In the genomic region with DNA sequence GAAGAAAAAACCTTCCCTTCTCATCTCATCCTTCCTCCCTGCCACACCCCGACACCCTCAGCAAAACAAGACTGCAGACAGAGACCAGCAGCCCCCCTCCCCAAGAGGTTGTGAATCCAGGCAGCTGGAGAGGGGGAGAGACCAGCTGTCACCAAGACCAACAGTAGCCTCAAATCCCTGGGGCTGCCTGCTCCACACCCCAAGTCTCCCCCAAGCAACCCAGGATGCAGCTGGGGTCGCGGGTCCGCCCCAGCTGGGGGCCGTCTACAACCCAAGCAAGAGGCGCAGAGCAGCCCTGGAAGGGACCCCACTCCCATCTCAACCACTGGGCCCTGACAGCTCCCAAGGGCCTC, we compare ENCODE assay signal across 1 cellular context.
TF ChIP-seq lines count a peak whose summit lies in the region.

No MANE protein-coding gene starts in this region.

TF ChIP-seq in H1, 55 proteins besides CTCF, POLR2A, EP300 and RAD21:
- no peak for TF ChIP-seq SIX5 (IDR thresholded peaks at IDR 0.05; ENCODE audit: low read depth, low read length)
- TF ChIP-seq, protein P1, sequence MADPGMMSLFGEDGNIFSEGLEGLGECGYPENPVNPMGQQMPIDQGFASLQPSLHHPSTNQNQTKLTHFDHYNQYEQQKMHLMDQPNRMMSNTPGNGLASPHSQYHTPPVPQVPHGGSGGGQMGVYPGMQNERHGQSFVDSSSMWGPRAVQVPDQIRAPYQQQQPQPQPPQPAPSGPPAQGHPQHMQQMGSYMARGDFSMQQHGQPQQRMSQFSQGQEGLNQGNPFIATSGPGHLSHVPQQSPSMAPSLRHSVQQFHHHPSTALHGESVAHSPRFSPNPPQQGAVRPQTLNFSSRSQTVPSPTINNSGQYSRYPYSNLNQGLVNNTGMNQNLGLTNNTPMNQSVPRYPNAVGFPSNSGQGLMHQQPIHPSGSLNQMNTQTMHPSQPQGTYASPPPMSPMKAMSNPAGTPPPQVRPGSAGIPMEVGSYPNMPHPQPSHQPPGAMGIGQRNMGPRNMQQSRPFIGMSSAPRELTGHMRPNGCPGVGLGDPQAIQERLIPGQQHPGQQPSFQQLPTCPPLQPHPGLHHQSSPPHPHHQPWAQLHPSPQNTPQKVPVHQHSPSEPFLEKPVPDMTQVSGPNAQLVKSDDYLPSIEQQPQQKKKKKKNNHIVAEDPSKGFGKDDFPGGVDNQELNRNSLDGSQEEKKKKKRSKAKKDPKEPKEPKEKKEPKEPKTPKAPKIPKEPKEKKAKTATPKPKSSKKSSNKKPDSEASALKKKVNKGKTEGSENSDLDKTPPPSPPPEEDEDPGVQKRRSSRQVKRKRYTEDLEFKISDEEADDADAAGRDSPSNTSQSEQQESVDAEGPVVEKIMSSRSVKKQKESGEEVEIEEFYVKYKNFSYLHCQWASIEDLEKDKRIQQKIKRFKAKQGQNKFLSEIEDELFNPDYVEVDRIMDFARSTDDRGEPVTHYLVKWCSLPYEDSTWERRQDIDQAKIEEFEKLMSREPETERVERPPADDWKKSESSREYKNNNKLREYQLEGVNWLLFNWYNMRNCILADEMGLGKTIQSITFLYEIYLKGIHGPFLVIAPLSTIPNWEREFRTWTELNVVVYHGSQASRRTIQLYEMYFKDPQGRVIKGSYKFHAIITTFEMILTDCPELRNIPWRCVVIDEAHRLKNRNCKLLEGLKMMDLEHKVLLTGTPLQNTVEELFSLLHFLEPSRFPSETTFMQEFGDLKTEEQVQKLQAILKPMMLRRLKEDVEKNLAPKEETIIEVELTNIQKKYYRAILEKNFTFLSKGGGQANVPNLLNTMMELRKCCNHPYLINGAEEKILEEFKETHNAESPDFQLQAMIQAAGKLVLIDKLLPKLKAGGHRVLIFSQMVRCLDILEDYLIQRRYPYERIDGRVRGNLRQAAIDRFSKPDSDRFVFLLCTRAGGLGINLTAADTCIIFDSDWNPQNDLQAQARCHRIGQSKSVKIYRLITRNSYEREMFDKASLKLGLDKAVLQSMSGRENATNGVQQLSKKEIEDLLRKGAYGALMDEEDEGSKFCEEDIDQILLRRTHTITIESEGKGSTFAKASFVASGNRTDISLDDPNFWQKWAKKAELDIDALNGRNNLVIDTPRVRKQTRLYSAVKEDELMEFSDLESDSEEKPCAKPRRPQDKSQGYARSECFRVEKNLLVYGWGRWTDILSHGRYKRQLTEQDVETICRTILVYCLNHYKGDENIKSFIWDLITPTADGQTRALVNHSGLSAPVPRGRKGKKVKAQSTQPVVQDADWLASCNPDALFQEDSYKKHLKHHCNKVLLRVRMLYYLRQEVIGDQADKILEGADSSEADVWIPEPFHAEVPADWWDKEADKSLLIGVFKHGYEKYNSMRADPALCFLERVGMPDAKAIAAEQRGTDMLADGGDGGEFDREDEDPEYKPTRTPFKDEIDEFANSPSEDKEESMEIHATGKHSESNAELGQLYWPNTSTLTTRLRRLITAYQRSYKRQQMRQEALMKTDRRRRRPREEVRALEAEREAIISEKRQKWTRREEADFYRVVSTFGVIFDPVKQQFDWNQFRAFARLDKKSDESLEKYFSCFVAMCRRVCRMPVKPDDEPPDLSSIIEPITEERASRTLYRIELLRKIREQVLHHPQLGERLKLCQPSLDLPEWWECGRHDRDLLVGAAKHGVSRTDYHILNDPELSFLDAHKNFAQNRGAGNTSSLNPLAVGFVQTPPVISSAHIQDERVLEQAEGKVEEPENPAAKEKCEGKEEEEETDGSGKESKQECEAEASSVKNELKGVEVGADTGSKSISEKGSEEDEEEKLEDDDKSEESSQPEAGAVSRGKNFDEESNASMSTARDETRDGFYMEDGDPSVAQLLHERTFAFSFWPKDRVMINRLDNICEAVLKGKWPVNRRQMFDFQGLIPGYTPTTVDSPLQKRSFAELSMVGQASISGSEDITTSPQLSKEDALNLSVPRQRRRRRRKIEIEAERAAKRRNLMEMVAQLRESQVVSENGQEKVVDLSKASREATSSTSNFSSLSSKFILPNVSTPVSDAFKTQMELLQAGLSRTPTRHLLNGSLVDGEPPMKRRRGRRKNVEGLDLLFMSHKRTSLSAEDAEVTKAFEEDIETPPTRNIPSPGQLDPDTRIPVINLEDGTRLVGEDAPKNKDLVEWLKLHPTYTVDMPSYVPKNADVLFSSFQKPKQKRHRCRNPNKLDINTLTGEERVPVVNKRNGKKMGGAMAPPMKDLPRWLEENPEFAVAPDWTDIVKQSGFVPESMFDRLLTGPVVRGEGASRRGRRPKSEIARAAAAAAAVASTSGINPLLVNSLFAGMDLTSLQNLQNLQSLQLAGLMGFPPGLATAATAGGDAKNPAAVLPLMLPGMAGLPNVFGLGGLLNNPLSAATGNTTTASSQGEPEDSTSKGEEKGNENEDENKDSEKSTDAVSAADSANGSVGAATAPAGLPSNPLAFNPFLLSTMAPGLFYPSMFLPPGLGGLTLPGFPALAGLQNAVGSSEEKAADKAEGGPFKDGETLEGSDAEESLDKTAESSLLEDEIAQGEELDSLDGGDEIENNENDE (IDR thresholded peaks at IDR 0.05; ENCODE audit: insufficient replicate concordance, low read length), result no peak
- no peak for TF ChIP-seq EZH2 (IDR thresholded peaks at IDR 0.05; ENCODE audit: low read depth, low read length, severe bottlenecking)
